In the genomic region with DNA sequence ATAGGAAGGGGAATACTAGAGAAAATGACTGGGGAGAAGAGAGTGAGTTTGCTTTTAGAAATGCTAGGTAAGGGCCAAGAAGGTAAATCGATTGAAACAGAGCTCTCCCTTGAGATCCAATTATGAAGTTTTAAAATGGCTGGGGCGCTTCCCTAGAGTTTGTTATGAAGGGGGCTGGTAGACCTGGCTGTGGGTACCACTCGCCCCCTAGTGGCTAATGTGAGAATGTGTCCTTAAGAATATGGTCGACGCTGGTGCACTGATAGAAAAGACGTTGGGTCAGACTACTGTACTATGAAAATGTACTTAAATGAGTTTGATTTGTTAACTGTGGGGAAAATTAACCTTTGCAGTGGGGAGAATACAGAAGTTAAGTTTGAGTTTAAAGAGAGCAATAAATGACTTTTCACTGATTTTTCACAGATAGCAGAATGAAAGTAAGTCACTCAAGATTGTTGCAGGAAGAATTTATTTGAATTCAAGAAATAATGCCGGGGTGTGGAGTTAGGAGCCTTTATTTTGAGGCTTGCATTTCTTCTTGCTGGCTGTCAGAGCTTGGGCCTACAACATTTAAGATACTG, we compare ENCODE assay signal across 8 cellular contexts. TPM values are rescaled to one million over a fixed set of nuclear protein-coding genes. Genes with fewer than 3 reads are reported as not detected.
DNase-seq lines count a peak whose midpoint lies in the region; ATAC-seq and FAIRE-seq lines count a peak whose summit lies in the region.

No MANE protein-coding gene starts in this region.

- DNase-seq in Caki2 (ENCODE audit: low read depth) (peak; percentile 49), NCI-H510A treated with DMSO at 0.1 percent for 48 hours (lab: John Stamatoyannopoulos, UW) (peak; percentile 80), naive B cell (peak; percentile 57)
- DNase-seq in activated CD4-positive, alpha-beta T cell treated with anti-CD3 and anti-CD28 coated beads, Interleukin-2, amount 50 U/mL, for 4 hours, result peak; percentile 16 to 25
- peak; percentile 10 for DNase-seq in stimulated activated naive CD4-positive, alpha-beta T cell treated with Interleukin-2 at 50 U/mL for 16 hours (lab: John Stamatoyannopoulos, UW)

- FAIRE-seq in endometrium (lab: Jason Lieb, UNC), result peak; percentile 4

- H3K27me3 Mint-ChIP-seq in naive B cell, result peaks cover 0 to 4% (median 3%) of the 10 kb centered on the region in 3 donors

- H3K36me3 Mint-ChIP-seq in naive B cell, result no peaks in the 10 kb centered on the region

- H3K27ac Mint-ChIP-seq in naive B cell, result no peak overlapping the region

- ATAC-seq in GM19455 (IDR thresholded peaks at IDR 0.05; ENCODE audit: unreplicated experiment) (peak; percentile 94), HG03469 (IDR thresholded peaks at IDR 0.05; ENCODE audit: unreplicated experiment) (peak; percentile 62), naive B cell (ENCODE audit: low read depth in 2 of 2) (peak; percentile 90)

- peaks cover 0 to 4% (median 0%) of the 10 kb centered on the region in 3 donors for H3K4me1 Mint-ChIP-seq in naive B cell

- H3K4me3 Mint-ChIP-seq in naive B cell, result no peak overlapping the region

- H3K9me3 Mint-ChIP-seq in naive B cell, result no peaks in the 10 kb centered on the region

- in situ Hi-C loops in Caki2 (cut with HindIII; ENCODE audit: low pct_unique_long_range_greater_than_20kb, low sequenced_read_pairs), result no loop called here

RNA-seq across cellular contexts. Expression of gene TMPRSS7, which starts 9.2 kb away (rescaled TPM):
- not detected in 2 replicates for total RNA-seq in Caki2 (2014; rRNA removed; shearing (Covaris generic); ENCODE audit: low replicate concordance)
- not detected for polyA plus RNA-seq in naive B cell (ENCODE audit: low read depth in 6 of 6)

RNA-seq across cellular contexts. Expression of gene C3orf52, which starts 42.5 kb away (rescaled TPM):
- total RNA-seq in Caki2 (2014; rRNA removed; shearing (Covaris generic); ENCODE audit: low replicate concordance), result 8.8 and 9.0 TPM in 2 replicates
- 1 to 10 TPM in 1 of 6 donors, under 1 TPM in 4, not detected in 1; 0.23 to 1.1 (median 0.61) TPM for polyA plus RNA-seq in naive B cell (ENCODE audit: low read depth in 6 of 6)

RNA-seq across cellular contexts. Expression of gene TAGLN3, which starts 45.0 kb away (rescaled TPM):
- 1.2 and 1.9 TPM in 2 replicates for total RNA-seq in Caki2 (2014; rRNA removed; shearing (Covaris generic); ENCODE audit: low replicate concordance)
- not detected for polyA plus RNA-seq in naive B cell (ENCODE audit: low read depth in 6 of 6)

Comparison
In these comparisons a context has a peak if more than half of its experiments do, and no peak if none do; other contexts are left out.
1. Peak in every context shown above with its lines: DNase-seq and ATAC-seq.
2. DNase-seq: peak in every context shown above with its lines; median percentile 80 in NCI-H510A treated with DMSO at 0.1 percent for 48 hours; 57 in naive B cell; 49 in Caki2; 20 in activated CD4-positive, alpha-beta T cell treated with anti-CD3 and anti-CD28 coated beads, Interleukin-2, amount 50 U/mL, for 4 hours; 10 in stimulated activated naive CD4-positive, alpha-beta T cell treated with Interleukin-2 at 50 U/mL for 16 hours.